ENCODE assay signal across 8 cellular contexts in genomic region chr9:101485873-101486692, GRCh38. TPM values are rescaled to one million over a fixed set of nuclear protein-coding genes. Genes with fewer than 3 reads are reported as not detected.
DNase-seq lines count a peak whose midpoint lies in the region; ATAC-seq and TF ChIP-seq lines count a peak whose summit lies in the region.

No MANE protein-coding gene starts in this region.

- intact Hi-C loops in left ventricle myocardium inferior (cut with micrococcal nuclease) (no loop called here), prostate gland (cut with DNase I) (no loop called here)

- no peaks in the 10 kb centered on the region for H3K36me3 Mint-ChIP-seq in activated T-helper 17 cell treated with anti-CD3 and anti-CD28 coated beads, Interleukin-2, amount 50 U/mL, for 72 hours (ENCODE audit: low read depth)

- WGBS in HUES64, result 2% methylated on average over 61 of the region's 61 CpGs
- WGBS in prostate gland, result 2% methylated on average over 42 of the region's 61 CpGs

- H3K36me3 ChIP-seq in HUES64 (ENCODE audit: insufficient read depth, low read length), result no peaks in the 10 kb centered on the region
- no peaks in the 10 kb centered on the region for H3K36me3 ChIP-seq in left ventricle myocardium inferior
- no peaks in the 10 kb centered on the region for H3K36me3 ChIP-seq in prostate gland

- H3K27ac Mint-ChIP-seq in activated T-helper 17 cell treated with anti-CD3 and anti-CD28 coated beads, Interleukin-2, amount 50 U/mL, for 72 hours, result no peak overlapping the region

- no peaks in the 10 kb centered on the region for H3K4me1 Mint-ChIP-seq in activated T-helper 17 cell treated with anti-CD3 and anti-CD28 coated beads, Interleukin-2, amount 50 U/mL, for 72 hours

- no peak overlapping the region for H3K27ac ChIP-seq in HUES64 (ENCODE audit: low read depth, low read length)
- H3K27ac ChIP-seq in left ventricle myocardium inferior (replicated peaks), result peak overlapping the region; percentile 96
- H3K27ac ChIP-seq in prostate gland, result peak overlapping the region; percentile 87 to 89

- H3K4me3 ChIP-seq in HUES64 (ENCODE audit: low read length) (peak overlapping the region; percentile 79), left ventricle myocardium inferior (peak overlapping the region; percentile 91), prostate gland (peak overlapping the region; percentile 59 to 65)

- DNase-seq in 8988T (peak; percentile 51), left ventricle myocardium inferior (peak; percentile 41), prostate gland (ENCODE audit: low spot score) (peak; percentile 36), SIG-M5 treated with dmso at 0.1 percent for 504 hours (lab: John Stamatoyannopoulos, UW; ENCODE audit: unreplicated experiment) (no peak)
- no peak for DNase-seq in activated CD4-positive, CD25-positive, alpha-beta regulatory T cell (lab: John Stamatoyannopoulos, UW)

- no peaks in the 10 kb centered on the region for H3K9me3 Mint-ChIP-seq in activated T-helper 17 cell treated with anti-CD3 and anti-CD28 coated beads, Interleukin-2, amount 50 U/mL, for 72 hours

- H3K9ac ChIP-seq in HUES64 (ENCODE audit: low read depth, low read length), result peak overlapping the region; percentile 76

- ATAC-seq in activated T-helper 17 cell treated with anti-CD3 and anti-CD28 coated beads, Interleukin-2, amount 50 U/mL, for 72 hours (replicated peaks), result no peak
- ATAC-seq in GM21423 (IDR thresholded peaks at IDR 0.05; ENCODE audit: unreplicated experiment), result no peak

- peaks cover 57% of the 10 kb centered on the region for H3K27me3 Mint-ChIP-seq in activated T-helper 17 cell treated with anti-CD3 and anti-CD28 coated beads, Interleukin-2, amount 50 U/mL, for 72 hours

- peaks cover 8% of the 10 kb centered on the region for H3K4me1 ChIP-seq in HUES64 (ENCODE audit: insufficient read depth, low read length)
- H3K4me1 ChIP-seq in left ventricle myocardium inferior, result peaks cover 68% of the 10 kb centered on the region
- H3K4me1 ChIP-seq in prostate gland (replicated peaks), result no peaks in the 10 kb centered on the region

- H3K9me3 ChIP-seq in HUES64 (ENCODE audit: insufficient read depth, low read depth, low read length) (no peaks in the 10 kb centered on the region), left ventricle myocardium inferior (replicated peaks) (no peaks in the 10 kb centered on the region), prostate gland (no peaks in the 10 kb centered on the region)

- H3K27me3 ChIP-seq in HUES64 (ENCODE audit: insufficient read depth, low read length) (peaks cover 20% of the 10 kb centered on the region), left ventricle myocardium inferior (ENCODE audit: low read depth) (peaks cover 10% of the 10 kb centered on the region), prostate gland (replicated peaks; ENCODE audit: insufficient read depth) (no peaks in the 10 kb centered on the region)

- peak overlapping the region; percentile 10 for H3K4me3 Mint-ChIP-seq in activated T-helper 17 cell treated with anti-CD3 and anti-CD28 coated beads, Interleukin-2, amount 50 U/mL, for 72 hours

- peak; percentile 40 for TF ChIP-seq POLR2A in prostate gland (IDR thresholded peaks at IDR 0.05)

- TF ChIP-seq CTCF in left ventricle myocardium inferior (IDR thresholded peaks at IDR 0.05; ENCODE audit: borderline replicate concordance), result no peak
- no peak for TF ChIP-seq CTCF in prostate gland (IDR thresholded peaks at IDR 0.05)

RNA-seq across cellular contexts. Expression of gene RNF20, which starts 47.6 kb away (rescaled TPM):
- 31.2 TPM for polyA plus RNA-seq in HUES64 (2013, experiment 1 of 2)
- 31.1 TPM for polyA plus RNA-seq in HUES64 (2013, experiment 2 of 2)
- total RNA-seq in activated T-helper 17 cell treated with anti-CD3 and anti-CD28 coated beads, Interleukin-2, amount 50 U/mL, for 72 hours, result 10 to 100 TPM; 46.2 to 49.4 TPM
- 55.4 TPM for total RNA-seq in left ventricle myocardium inferior
- 10 to 100 TPM; 24.1 to 36.7 TPM for total RNA-seq in prostate gland

RNA-seq across cellular contexts. Expression of gene ALDOB, which starts 50.5 kb away (rescaled TPM):
- not detected for polyA plus RNA-seq in HUES64 (2013, experiment 1 of 2)
- polyA plus RNA-seq in HUES64 (2013, experiment 2 of 2), result 0.19 TPM
- total RNA-seq in activated T-helper 17 cell treated with anti-CD3 and anti-CD28 coated beads, Interleukin-2, amount 50 U/mL, for 72 hours, result not detected
- total RNA-seq in left ventricle myocardium inferior (0.41 TPM), prostate gland (not detected)

Comparison
In these comparisons a context has a peak if more than half of its experiments do, and no peak if none do; other contexts are left out.
1. DNase-seq: peak in 8988T (single experiment), left ventricle myocardium inferior (single experiment) and prostate gland (single experiment); none in activated CD4-positive, CD25-positive, alpha-beta regulatory T cell (0 of 4) and SIG-M5 treated with dmso at 0.1 percent for 504 hours (single experiment).
2. Peak in every context shown above with its lines, with median percentiles within 50 percentile points of each other: H3K4me3 ChIP-seq.